In genomic region chr7:135877799-135878198, GRCh38 we compare ENCODE assay signal across 10 cellular contexts.
DNase-seq lines count a peak whose midpoint lies in the region; ATAC-seq and TF ChIP-seq lines count a peak whose summit lies in the region.
"Had no signal": no experiment of that assay in that cellular context is flagged by ENCODE, and none has a peak within 500 bp of the region (broad histone marks: within the 10 kb centered on the region; RNA-seq: fewer than 3 reads in every experiment).

No MANE protein-coding gene starts in this region.

- H3K9me3 ChIP-seq in RWPE2 (ENCODE audit: severe bottlenecking), result no peaks in the 10 kb centered on the region

- H3K27ac ChIP-seq in RWPE2 (ENCODE audit: poor library complexity, severe bottlenecking), result peak overlapping the region; percentile 32

- DNase-seq in GM04503 (ENCODE audit: low read depth) (peak; percentile 21), RWPE2 (ENCODE audit: low spot score) (peak; percentile 79), kidney tubule cell (ENCODE audit: low spot score) (peak; percentile 52), AML-193 (lab: John Stamatoyannopoulos, UW) (no peak), NK-92 (lab: John Stamatoyannopoulos, UW; ENCODE audit: unreplicated experiment) (no peak), GOT3 (lab: John Stamatoyannopoulos, UW) (no peak), NCI-H1930 (lab: John Stamatoyannopoulos, UW) (no peak)
- DNase-seq: activated CD4-positive, alpha-beta T cell treated with anti-CD3 and anti-CD28 coated beads for 36 hours; NCI-H524 treated with DMSO at 0.1 percent for 48 hours had no signal

- peak; percentile 80 for ATAC-seq in HG03342 (IDR thresholded peaks at IDR 0.05; ENCODE audit: unreplicated experiment)
- ATAC-seq in RWPE2 (ENCODE audit: low read depth), result peak; percentile 95
- ATAC-seq: activated CD4-positive, alpha-beta T cell treated with anti-CD3 and anti-CD28 coated beads for 36 hours had no signal

- H3K4me3 ChIP-seq in RWPE2 (ENCODE audit: severe bottlenecking), result no peak overlapping the region

- H3K27me3 ChIP-seq in RWPE2 (ENCODE audit: insufficient read depth, poor library complexity, severe bottlenecking), result no peaks in the 10 kb centered on the region

- peaks cover 23% of the 10 kb centered on the region for H3K4me1 ChIP-seq in RWPE2 (ENCODE audit: insufficient read depth, poor library complexity, severe bottlenecking)

- no peak for TF ChIP-seq CTCF in RWPE2 (IDR thresholded peaks at IDR 0.05; ENCODE audit: poor library complexity, severe bottlenecking)

- H3K36me3 ChIP-seq in RWPE2 (ENCODE audit: low read depth), result no peaks in the 10 kb centered on the region

Comparison
In these comparisons a context has a peak if more than half of its experiments do, and no peak if none do; other contexts are left out.
1. DNase-seq: peak in GM04503 (single experiment), RWPE2 (single experiment) and kidney tubule cell (single experiment); none in AML-193 (0 of 2), NK-92 (single experiment), GOT3 (single experiment) and NCI-H1930 (0 of 2).